21 cellular contexts compared by ENCODE assay signal in genomic region chr2:22455086-22455485, GRCh38.
DNase-seq lines count a peak whose midpoint lies in the region; ATAC-seq, FAIRE-seq and TF ChIP-seq lines count a peak whose summit lies in the region.
"Had no signal": no experiment of that assay in that cellular context is flagged by ENCODE, and none has a peak within 500 bp of the region (broad histone marks: within the 10 kb centered on the region; RNA-seq: fewer than 3 reads in every experiment).

No MANE protein-coding gene starts in this region.

- TF ChIP-seq RAD21 in HepG2 (CRISPR knock-in tag; IDR thresholded peaks at IDR 0.05): no peak

- H3K27me3 Mint-ChIP-seq in nephron (ENCODE audit: low read depth) (peaks cover 9% of the 10 kb centered on the region), chondrocyte (ENCODE audit: low read depth) (peaks cover 2% of the 10 kb centered on the region)
- H3K27me3 Mint-ChIP-seq: B cell; CD4-positive, CD25-positive, alpha-beta regulatory T cell had no signal

- H3K4me2 ChIP-seq in HepG2 (ENCODE audit: low read depth, low read length): no peak overlapping the region
- H3K4me2 ChIP-seq: BLaER1 had no signal

- POLR2A ChIA-PET in HepG2 (lab: Yijun Ruan, JAX): no interaction called here

- H3K27me3 ChIP-seq in HepG2 (ENCODE audit: control insufficient read depth in 1 of 2, insufficient read depth in 2 of 2, low read length in 2 of 2) (no peaks in the 10 kb centered on the region), right lobe of liver (no peaks in the 10 kb centered on the region)
- H3K27me3 ChIP-seq: BLaER1 had no signal

- intact Hi-C loops in HepG2 (cut with micrococcal nuclease; ENCODE audit: unreplicated experiment) (no loop called here), right lobe of liver (cut with DNase I) (no loop called here)

- no peak overlapping the region for H3K9ac ChIP-seq in HepG2 (ENCODE audit: insufficient read depth, low read depth, low read length)
- H3K9ac ChIP-seq: BLaER1, GM23248 had no signal

- BruUV-seq in HepG2 (replicated peaks; lab: Mats Ljungman, UMichigan): no TSS peak

- H3K36me3 Mint-ChIP-seq in nephron (ENCODE audit: low read depth): no peaks in the 10 kb centered on the region
- H3K36me3 Mint-ChIP-seq in chondrocyte (ENCODE audit: low read depth): no peaks in the 10 kb centered on the region
- H3K36me3 Mint-ChIP-seq: CD4-positive, CD25-positive, alpha-beta regulatory T cell; CD8-positive, alpha-beta T cell had no signal

- in situ Hi-C loops in HepG2 (cut with HindIII; ENCODE audit: extremely low pct_ligation_motif_present, low pct_unique_long_range_greater_than_20kb): no loop called here

- no peak overlapping the region for H3K27ac ChIP-seq in HepG2 (ENCODE audit: extremely low read length, insufficient read depth, low read length)
- no peak overlapping the region for H3K27ac ChIP-seq in right lobe of liver
- H3K27ac ChIP-seq: BLaER1, C4-2B, GM23248 had no signal

- TF ChIP-seq EP300 in HepG2 (IDR thresholded peaks at IDR 0.05; ENCODE audit: low read depth in 2 of 2, low read length in 2 of 2) (no peak), HepG2 (CRISPR knock-in tag; IDR thresholded peaks at IDR 0.05; ENCODE audit: borderline replicate concordance) (no peak)

- H2AFZ ChIP-seq in HepG2 (ENCODE audit: low read length): no peak overlapping the region
- H2AFZ ChIP-seq: GM23248 had no signal

- H3K9me3 ChIP-seq in HepG2 (ENCODE audit: low read length) (peaks cover 51% of the 10 kb centered on the region), right lobe of liver (no peaks in the 10 kb centered on the region)
- H3K9me3 ChIP-seq: BLaER1, Caco-2 had no signal

- H3K9me3 Mint-ChIP-seq in nephron: no peaks in the 10 kb centered on the region
- H3K9me3 Mint-ChIP-seq in chondrocyte (ENCODE audit: low read depth): no peaks in the 10 kb centered on the region

- no peak for FAIRE-seq in HepG2 (lab: Jason Lieb, UNC)
- FAIRE-seq: GM12891, GM18507, H1 had no signal

- H3K36me3 ChIP-seq in HepG2 (replicated peaks in 1 of 2; ENCODE audit: control insufficient read depth in 1 of 2, insufficient read depth in 2 of 2, low read length in 2 of 2): no peaks in the 10 kb centered on the region
- no peaks in the 10 kb centered on the region for H3K36me3 ChIP-seq in right lobe of liver
- H3K36me3 ChIP-seq: BLaER1 had no signal

- H3K27ac Mint-ChIP-seq in nephron (peak overlapping the region in 2 of 3 experiments; percentile 71 to 81), chondrocyte (ENCODE audit: unreplicated experiment) (no peak overlapping the region)
- H3K27ac Mint-ChIP-seq: B cell; CD4-positive, CD25-positive, alpha-beta regulatory T cell; CD8-positive, alpha-beta T cell had no signal

- H3K79me2 ChIP-seq in HepG2 (ENCODE audit: insufficient read depth, low read length): no peaks in the 10 kb centered on the region

- ATAC-seq in HepG2 (no peak), right lobe of liver (no peak), GM21529 (IDR thresholded peaks at IDR 0.05; ENCODE audit: unreplicated experiment) (no peak)
- ATAC-seq: CD8-positive, alpha-beta T cell had no signal

- H4K20me1 ChIP-seq in HepG2 (ENCODE audit: insufficient read depth, low read length): no peaks in the 10 kb centered on the region
- H4K20me1 ChIP-seq: BLaER1 had no signal

- CTCF ChIA-PET in HepG2 (lab: Yijun Ruan, JAX; ENCODE audit: low intra/inter-chr PET ratio, low total read pairs): no interaction called here

- H3K4me3 ChIP-seq in HepG2 (replicated peaks in 1 of 3; ENCODE audit: insufficient read depth in 1 of 3, low read depth in 2 of 3, low read length in 3 of 3) (no peak overlapping the region), right lobe of liver (no peak overlapping the region)
- H3K4me3 ChIP-seq: BLaER1, GM23248 had no signal

- DNase-seq in HepG2 (ENCODE audit: low spot score): no peak
- no peak for DNase-seq in right lobe of liver
- peak; percentile 19 for DNase-seq in NCI-H526 treated with DMSO at 0.1 percent for 48 hours (lab: John Stamatoyannopoulos, UW)
- no peak for DNase-seq in chondrocyte (ENCODE audit: low spot score)
- DNase-seq: Caco-2; CD4-positive, CD25-positive, alpha-beta regulatory T cell; CD8-positive, alpha-beta T cell; DMS53; DMS79 treated with DMSO at 0.1 percent for 48 hours; GF-D8; GM23248; H7; HCEC 1CT had no signal

- H3K4me3 Mint-ChIP-seq in nephron: no peak overlapping the region
- no peak overlapping the region for H3K4me3 Mint-ChIP-seq in chondrocyte (ENCODE audit: unreplicated experiment)
- H3K4me3 Mint-ChIP-seq: B cell; CD4-positive, CD25-positive, alpha-beta regulatory T cell; CD8-positive, alpha-beta T cell had no signal

- H3K4me1 ChIP-seq in HepG2 (ENCODE audit: insufficient read depth, low read length): no peaks in the 10 kb centered on the region
- H3K4me1 ChIP-seq in right lobe of liver: no peaks in the 10 kb centered on the region
- H3K4me1 ChIP-seq: BLaER1, Caco-2 had no signal

- H3K4me1 Mint-ChIP-seq in nephron (peaks cover 24% of the 10 kb centered on the region), chondrocyte (ENCODE audit: low read depth) (no peaks in the 10 kb centered on the region)
- H3K4me1 Mint-ChIP-seq: B cell; CD4-positive, CD25-positive, alpha-beta regulatory T cell had no signal

- TF ChIP-seq POLR2A in HepG2 (IDR thresholded peaks at IDR 0.05; ENCODE audit: insufficient read depth in 1 of 2, low read depth in 2 of 2, low read length in 2 of 2) (no peak), right lobe of liver (IDR thresholded peaks at IDR 0.05) (no peak)

- no peak for TF ChIP-seq CTCF in HepG2 (CRISPR knock-in tag; IDR thresholded peaks at IDR 0.05)
- TF ChIP-seq CTCF in right lobe of liver (IDR thresholded peaks at IDR 0.05): no peak
- TF ChIP-seq CTCF in nephron (IDR thresholded peaks at IDR 0.05; ENCODE audit: unreplicated experiment in 3 of 3): no peak
- TF ChIP-seq CTCF in chondrocyte (IDR thresholded peaks at IDR 0.05): no peak

- WGBS in HepG2 (ENCODE audit: low lambda C conversion rate): 0% methylated on average over 1 of the region's 1 CpG
- 20% methylated on average over 1 of the region's 1 CpG for WGBS in right lobe of liver (ENCODE audit: insufficient coverage, low coverage, low lambda C conversion rate, missing lambda C conversion rate)

TF ChIP-seq in HepG2, 621 proteins besides CTCF, POLR2A, EP300 and RAD21:
- TF ChIP-seq MAFF (IDR thresholded peaks at IDR 0.05; ENCODE audit: low read depth, low read length): peak; percentile 37; the same call in 1 of the 2 replicates
- TF ChIP-seq TOPORS (CRISPR knock-in tag; IDR thresholded peaks at IDR 0.05): no peak
- no peak for TF ChIP-seq CERS6 (CRISPR knock-in tag; IDR thresholded peaks at IDR 0.05)
- TF ChIP-seq MAFK (conservative IDR thresholded peaks at IDR 0.05 in 1 of 2, IDR thresholded peaks at IDR 0.05 in 1 of 2; ENCODE audit: low read length in 2 of 2): peak; percentile 13 to 69; a peak in 2 of 4 replicates
